31 cellular contexts compared by ENCODE assay signal in genomic region chr10:124984376-124984775, GRCh38. TPM values are rescaled to one million over a fixed set of nuclear protein-coding genes. Genes with fewer than 3 reads are reported as not detected.
DNase-seq lines count a peak whose midpoint lies in the region; ATAC-seq, FAIRE-seq and TF ChIP-seq lines count a peak whose summit lies in the region.
"Had no signal": no experiment of that assay in that cellular context is flagged by ENCODE, and none has a peak within 500 bp of the region (broad histone marks: within the 10 kb centered on the region; RNA-seq: fewer than 3 reads in every experiment).

No MANE protein-coding gene starts in this region.

- H3K4me1 ChIP-seq in hepatocyte (ENCODE audit: insufficient read depth) (no peaks in the 10 kb centered on the region), pancreas (no peaks in the 10 kb centered on the region)
- H3K4me1 ChIP-seq: A549, Caco-2, SJSA1 had no signal

- no peak overlapping the region for H2AFZ ChIP-seq in hepatocyte
- H2AFZ ChIP-seq: PC-9 had no signal

- peaks cover 75% of the 10 kb centered on the region for H3K36me3 Mint-ChIP-seq in nephron progenitor cell (ENCODE audit: low read depth)

- ATAC-seq in HG02852 (IDR thresholded peaks at IDR 0.05; ENCODE audit: unreplicated experiment) (no peak), pancreas (no peak)
- ATAC-seq: CD8-positive, alpha-beta T cell; HCT116 had no signal

- FAIRE-seq in G401.6 (lab: Jason Lieb, UNC) (peak; percentile 34), pancreas (lab: Jason Lieb, UNC) (no peak)
- FAIRE-seq: A549, GM12892, H1 had no signal

- H3K9me3 ChIP-seq in hepatocyte (ENCODE audit: low read depth) (no peaks in the 10 kb centered on the region), pancreas (no peaks in the 10 kb centered on the region)
- H3K9me3 ChIP-seq: A549, Caco-2, SJSA1 had no signal

- H3K79me2 ChIP-seq in hepatocyte: peaks cover 35% of the 10 kb centered on the region

- WGBS in hepatocyte (ENCODE audit: low lambda C conversion rate, missing lambda C conversion rate): 81% methylated on average over 1 of the region's 1 CpG
- 41 to 50% methylated on average over 1 of the region's 1 CpG for WGBS in pancreas, 2 donors

- peaks cover 7% of the 10 kb centered on the region for H4K20me1 ChIP-seq in hepatocyte (ENCODE audit: insufficient read depth, poor library complexity, severe bottlenecking)

- H3K9me2 ChIP-seq in hepatocyte (replicated peaks; ENCODE audit: insufficient read depth): no peaks in the 10 kb centered on the region

- H3K27me3 ChIP-seq in hepatocyte: no peaks in the 10 kb centered on the region
- H3K27me3 ChIP-seq in pancreas: no peaks in the 10 kb centered on the region
- H3K27me3 ChIP-seq: SJSA1 had no signal

- no peak overlapping the region for H3K4me3 ChIP-seq in hepatocyte
- H3K4me3 ChIP-seq in pancreas: no peak overlapping the region
- H3K4me3 ChIP-seq: A549, PC-9, SJSA1 had no signal

- H3K4me2 ChIP-seq in hepatocyte: no peak overlapping the region
- H3K4me2 ChIP-seq: A549, KMS-11, PC-9 had no signal

- H3K9me3 Mint-ChIP-seq in nephron progenitor cell: no peaks in the 10 kb centered on the region
- H3K9me3 Mint-ChIP-seq: CD8-positive, alpha-beta T cell; IgD-negative memory B cell had no signal

- peaks cover 15% of the 10 kb centered on the region for H3K4me1 Mint-ChIP-seq in nephron progenitor cell

- H3K36me3 ChIP-seq in hepatocyte (replicated peaks; ENCODE audit: insufficient read depth, low read depth): peaks cover 7% of the 10 kb centered on the region
- H3K36me3 ChIP-seq in pancreas: peaks cover 3 to 42% (median 4%) of the 10 kb centered on the region in 3 donors

- intact Hi-C loops in pancreas (cut with DNase I): no loop called here

- DNase-seq in OCI-M1 (lab: John Stamatoyannopoulos, UW): peak; percentile 39
- DNase-seq in hepatocyte (ENCODE audit: low spot score): no peak
- no peak for DNase-seq in nephron progenitor cell
- no peak for DNase-seq in stimulated activated CD8-positive, alpha-beta memory T cell treated with anti-CD3 and anti-CD28 coated beads, Interleukin-4, amount 100 ng/mL, for 48 hours
- no peak for DNase-seq in pancreas
- DNase-seq: Caco-2; CD8-positive, alpha-beta T cell; DMS 273 treated with DMSO at 0.1 percent for 48 hours; DMS79; EL; GF-D8; MM.1S; NCI-H2029; NCI-H446 treated with DMSO at 0.1 percent for 48 hours; NCI-H526; NCI-H82; NK-92 treated with Interleukin-12 subunit alpha and Interleukin-12 subunit beta, amount 100 ng/mL, for 24 hours; PC-9; Right ventricle myocardium superior; RPMI8226 had no signal

- H3K27ac ChIP-seq in hepatocyte (peak overlapping the region; percentile 3), pancreas (no peak overlapping the region)
- H3K27ac ChIP-seq: A549, C4-2B, KMS-11, PC-9, SJSA1 had no signal

- TF ChIP-seq CTCF in hepatocyte (IDR thresholded peaks at IDR 0.05; ENCODE audit: poor library complexity) (no peak), nephron progenitor cell (IDR thresholded peaks at IDR 0.05) (no peak), pancreas (IDR thresholded peaks at IDR 0.05) (no peak)

- H3K27me3 Mint-ChIP-seq in nephron progenitor cell (ENCODE audit: low read depth, poor library complexity): no peaks in the 10 kb centered on the region
- H3K27me3 Mint-ChIP-seq: B cell, IgD-negative memory B cell had no signal

- H3K27ac Mint-ChIP-seq in nephron progenitor cell: peak overlapping the region; percentile 95
- H3K27ac Mint-ChIP-seq: B cell; CD8-positive, alpha-beta T cell had no signal

- no peak overlapping the region for H3K4me3 Mint-ChIP-seq in nephron progenitor cell
- H3K4me3 Mint-ChIP-seq: B cell; CD8-positive, alpha-beta T cell; IgD-negative memory B cell had no signal

RNA-seq across cellular contexts. Expression of gene ZRANB1, which starts 42.5 kb away (rescaled TPM):
- total RNA-seq in hepatocyte (25.1 and 30.0 TPM in 2 replicates), pancreas (10 to 100 TPM in 1 of 6 donors, 1 to 10 TPM in 5; 5.8 to 12.2 (median 7.7) TPM)
- polyA plus RNA-seq in hepatocyte (7.9 and 10.7 TPM in 2 replicates), pancreas (1 to 10 TPM; 4.3 to 8.7 TPM)
